ENCODE assay signal across 18 cellular contexts in genomic region chr1:153877112-153877511, GRCh38. TPM values are rescaled to one million over a fixed set of nuclear protein-coding genes. Genes with fewer than 3 reads are reported as not detected.
A peak's percentile ranks its signal among the peaks of the same experiment; 100 is the strongest.
DNase-seq lines count a peak whose midpoint lies in the region; ATAC-seq, FAIRE-seq and TF ChIP-seq lines count a peak whose summit lies in the region.
"Had no signal": no experiment of that assay in that cellular context is flagged by ENCODE, and none has a peak within 500 bp of the region (broad histone marks: within the 10 kb centered on the region; RNA-seq: fewer than 3 reads in every experiment).

No MANE protein-coding gene starts in this region.

- POLR2A ChIA-PET in HepG2 (lab: Yijun Ruan, JAX), result no interaction called here
- POLR2A ChIA-PET in GM12878 (lab: Charles Lee), result interaction anchor here (0.7 to 0.8 kb wide), 2 partner anchors 12 to 30 kb away, joined by 4 to 5 read pairs; no protein-coding TSS in a partner anchor

- H3K27ac ChIP-seq in HepG2 (ENCODE audit: extremely low read length, insufficient read depth, low read length), result no peak overlapping the region
- H3K27ac ChIP-seq in right lobe of liver, result no peak overlapping the region
- 0 out of 2 replicates have a peak overlapping the region, but pooled peaks have one; percentile 55 for H3K27ac ChIP-seq in GM23338 (ENCODE audit: low read depth)
- H3K27ac ChIP-seq in GM12878 (ENCODE audit: control insufficient read depth, insufficient read depth), result no peak overlapping the region
- H3K27ac ChIP-seq: BLaER1 had no signal

- H3K4me1 ChIP-seq in HepG2 (ENCODE audit: insufficient read depth, low read length) (peaks cover 28% of the 10 kb centered on the region), right lobe of liver (no peaks in the 10 kb centered on the region), GM23338 (ENCODE audit: insufficient read depth) (peaks cover 28% of the 10 kb centered on the region), GM12878 (ENCODE audit: control insufficient read depth, insufficient read depth, low read length) (no peaks in the 10 kb centered on the region; the same call in 1 of the 2 replicates)
- H3K4me1 ChIP-seq: Caco-2 had no signal

- H3K9me2 ChIP-seq in GM23338 (ENCODE audit: insufficient read depth), result no peaks in the 10 kb centered on the region

- no peaks in the 10 kb centered on the region for H3K27me3 ChIP-seq in HepG2 (ENCODE audit: control insufficient read depth in 1 of 2, insufficient read depth in 2 of 2, low read length in 2 of 2)
- H3K27me3 ChIP-seq in right lobe of liver, result no peaks in the 10 kb centered on the region
- H3K27me3 ChIP-seq in GM23338 (ENCODE audit: insufficient read depth), result no peaks in the 10 kb centered on the region
- H3K27me3 ChIP-seq in GM12878 (replicated peaks in 1 of 2; ENCODE audit: control insufficient read depth in 2 of 2, insufficient read depth in 2 of 2, low read length in 1 of 2), result no peaks in the 10 kb centered on the region
- H3K27me3 ChIP-seq: BLaER1 had no signal

- TF ChIP-seq CTCF in HepG2 (CRISPR knock-in tag; IDR thresholded peaks at IDR 0.05), result no peak
- no peak for TF ChIP-seq CTCF in right lobe of liver (IDR thresholded peaks at IDR 0.05)
- TF ChIP-seq CTCF in GM23338 (conservative IDR thresholded peaks at IDR 0.05; ENCODE audit: low read depth in 2 of 2), result no peak
- TF ChIP-seq CTCF in GM12878 (IDR thresholded peaks at IDR 0.05 in 2 of 3, conservative IDR thresholded peaks at IDR 0.05 in 1 of 3; ENCODE audit: control insufficient read depth in 2 of 3, extremely low read depth in 1 of 3, insufficient read depth in 1 of 3, low read depth in 3 of 3, low read length in 3 of 3), result no peak
- no peak for TF ChIP-seq CTCF in D721Med (IDR thresholded peaks at IDR 0.05; ENCODE audit: insufficient read depth, missing control alignments)

- peaks cover 46% of the 10 kb centered on the region for H3K79me2 ChIP-seq in HepG2 (ENCODE audit: insufficient read depth, low read length)
- H3K79me2 ChIP-seq in GM23338 (replicated peaks; ENCODE audit: insufficient read depth), result peaks cover 100% of the 10 kb centered on the region
- H3K79me2 ChIP-seq in GM12878 (ENCODE audit: control insufficient read depth, insufficient read depth, low read length), result peaks cover 55% of the 10 kb centered on the region

- peaks cover 6% of the 10 kb centered on the region; the same call in 1 of the 3 replicates for H3K36me3 Mint-ChIP-seq in GM23338 (ENCODE audit: low read depth)
- peaks cover 9% of the 10 kb centered on the region for H3K36me3 Mint-ChIP-seq in memory B cell
- H3K36me3 Mint-ChIP-seq in activated naive CD4-positive, alpha-beta T cell treated with anti-CD3 and anti-CD28 coated beads, Interleukin-2, amount 50 U/mL, for 72 hours, result peaks cover 0 to 6% of the 10 kb centered on the region in 2 donors

- in situ Hi-C loops in HepG2 (cut with HindIII; ENCODE audit: extremely low pct_ligation_motif_present, low pct_unique_long_range_greater_than_20kb) (no loop called here), GM12878 (cut with MboI) (no loop called here)

- SMC1A ChIA-PET in GM12878 (lab: Charles Lee; ENCODE audit: uncharacterized antibody, unreplicated experiment), result no interaction called here

- BruUV-seq in HepG2 (replicated peaks; lab: Mats Ljungman, UMichigan), result no TSS peak
- no TSS peak for BruUV-seq in GM12878 (replicated peaks; lab: Mats Ljungman, UMichigan)

- H3K9me3 ChIP-seq in HepG2 (ENCODE audit: low read length), result no peaks in the 10 kb centered on the region
- no peaks in the 10 kb centered on the region for H3K9me3 ChIP-seq in right lobe of liver
- no peaks in the 10 kb centered on the region for H3K9me3 ChIP-seq in GM12878 (replicated peaks; ENCODE audit: control insufficient read depth, insufficient read depth, low read length)
- H3K9me3 ChIP-seq: BLaER1, Caco-2 had no signal

- H3K36me3 ChIP-seq in HepG2 (replicated peaks in 1 of 2; ENCODE audit: control insufficient read depth in 1 of 2, insufficient read depth in 2 of 2, low read length in 2 of 2) (no peaks in the 10 kb centered on the region; a peak in 1 of 5 replicates), right lobe of liver (no peaks in the 10 kb centered on the region), GM23338 (ENCODE audit: insufficient read depth) (no peaks in the 10 kb centered on the region), GM12878 (ENCODE audit: control insufficient read depth in 2 of 2, insufficient read depth in 2 of 2, low read length in 1 of 2) (peaks cover 3 to 7% of the 10 kb centered on the region in 2 experiments; a peak in 2 of 4 replicates)

- no peak overlapping the region for H3K9ac ChIP-seq in HepG2 (ENCODE audit: insufficient read depth, low read depth, low read length)
- H3K9ac ChIP-seq in GM12878 (ENCODE audit: control insufficient read depth, insufficient read depth, low read length), result no peak overlapping the region
- H3K9ac ChIP-seq: BLaER1 had no signal

- CTCF ChIA-PET in HepG2 (lab: Yijun Ruan, JAX; ENCODE audit: low intra/inter-chr PET ratio, low total read pairs) (no interaction called here), GM12878 (lab: Yijun Ruan, JAX) (interaction anchor here (0.8 to 1.2 kb wide), 2 partner anchors 41 to 80 kb away, joined by 3 read pairs; no protein-coding TSS in a partner anchor)

- H3F3A ChIP-seq in GM23338 (replicated peaks; ENCODE audit: low read depth), result no peaks in the 10 kb centered on the region

- TF ChIP-seq RAD21 in HepG2 (CRISPR knock-in tag; IDR thresholded peaks at IDR 0.05), result no peak
- no peak for TF ChIP-seq RAD21 in GM12878 (IDR thresholded peaks at IDR 0.05; ENCODE audit: insufficient read depth, low read depth, low read length)

- FAIRE-seq in HepG2 (lab: Jason Lieb, UNC) (no peak), GM12878 (lab: Jason Lieb, UNC) (peak; percentile 66), D721Med (lab: Jason Lieb, UNC) (no peak)
- FAIRE-seq: H1 had no signal

- no peak for ATAC-seq in HepG2
- ATAC-seq in right lobe of liver, result no peak
- ATAC-seq in GM23338, result no peak
- no peak for ATAC-seq in GM12878
- ATAC-seq in memory B cell (ENCODE audit: low read depth), result no peak
- ATAC-seq in activated naive CD4-positive, alpha-beta T cell treated with anti-CD3 and anti-CD28 coated beads, Interleukin-2, amount 50 U/mL, for 72 hours, result no peak

- DNase-seq in HepG2 (ENCODE audit: low spot score), result no peak
- DNase-seq in right lobe of liver, result no peak
- DNase-seq in GM23338 (ENCODE audit: low spot score), result no peak
- DNase-seq in GM12878 (ENCODE audit: low read depth, low spot score), result no peak
- no peak for DNase-seq in memory B cell (ENCODE audit: low spot score in 2 of 2)
- DNase-seq in D721Med (ENCODE audit: insufficient read length, low spot score), result no peak
- DNase-seq in activated naive CD4-positive, alpha-beta T cell treated with anti-CD3 and anti-CD28 coated beads, Interleukin-2, amount 50 U/mL, for 72 hours (ENCODE audit: low spot score in 2 of 2), result no peak
- no peak for DNase-seq in globus pallidus (ENCODE audit: low spot score)
- DNase-seq: 8988T, Caco-2, DMS79 treated with DMSO at 0.1 percent for 48 hours, GF-D8, H9, IMR-90, KBM-7 had no signal

- RAD21 ChIA-PET in GM12878 (lab: Charles Lee; ENCODE audit: unreplicated experiment), result no interaction called here

- H3K4me3 Mint-ChIP-seq in GM23338 (no peak overlapping the region), memory B cell (no peak overlapping the region)
- H3K4me3 Mint-ChIP-seq: CD14-positive monocyte, H9 had no signal

- H4K20me1 ChIP-seq in HepG2 (ENCODE audit: insufficient read depth, low read length), result peaks cover 4% of the 10 kb centered on the region; the same call in 1 of the 2 replicates
- peaks cover 71% of the 10 kb centered on the region for H4K20me1 ChIP-seq in GM23338 (replicated peaks; ENCODE audit: insufficient read depth)
- no peaks in the 10 kb centered on the region; the same call in 1 of the 2 replicates for H4K20me1 ChIP-seq in GM12878 (ENCODE audit: control insufficient read depth, insufficient read depth)

- no peak overlapping the region for H3K27ac Mint-ChIP-seq in GM23338
- peak overlapping the region; percentile 74 for H3K27ac Mint-ChIP-seq in memory B cell
- peak overlapping the region in 1 of 2 donors; percentile 44 for H3K27ac Mint-ChIP-seq in activated naive CD4-positive, alpha-beta T cell treated with anti-CD3 and anti-CD28 coated beads, Interleukin-2, amount 50 U/mL, for 72 hours

- intact Hi-C loops in HepG2 (cut with micrococcal nuclease; ENCODE audit: unreplicated experiment), result no loop called here
- intact Hi-C loops in right lobe of liver (cut with DNase I), result no loop called here
- intact Hi-C loops in GM12878 (cut with micrococcal nuclease; ENCODE audit: unreplicated experiment), result no loop called here

- TF ChIP-seq EP300 in HepG2 (IDR thresholded peaks at IDR 0.05; ENCODE audit: low read depth in 2 of 2, low read length in 2 of 2), result no peak
- no peak for TF ChIP-seq EP300 in HepG2 (CRISPR knock-in tag; IDR thresholded peaks at IDR 0.05; ENCODE audit: borderline replicate concordance)
- TF ChIP-seq EP300 in GM12878 (IDR thresholded peaks at IDR 0.05; ENCODE audit: borderline replicate concordance in 1 of 2, control insufficient read depth in 1 of 2, low read depth in 2 of 2, low read length in 2 of 2), result no peak

- H2AFZ ChIP-seq in HepG2 (ENCODE audit: low read length) (no peak overlapping the region), GM23338 (no peak overlapping the region), GM12878 (ENCODE audit: control insufficient read depth, low read depth, low read length) (no peak overlapping the region)

- H3K9me3 Mint-ChIP-seq in GM23338 (no peaks in the 10 kb centered on the region), memory B cell (no peaks in the 10 kb centered on the region)
- no peaks in the 10 kb centered on the region for H3K9me3 Mint-ChIP-seq in activated naive CD4-positive, alpha-beta T cell treated with anti-CD3 and anti-CD28 coated beads, Interleukin-2, amount 50 U/mL, for 72 hours
- H3K9me3 Mint-ChIP-seq: CD14-positive monocyte, H9 had no signal

- H3K4me2 ChIP-seq in HepG2 (ENCODE audit: low read depth, low read length) (no peak overlapping the region), GM23338 (no peak overlapping the region), GM12878 (ENCODE audit: control insufficient read depth, insufficient read depth) (no peak overlapping the region)
- H3K4me2 ChIP-seq: BLaER1 had no signal

- no peak for TF ChIP-seq POLR2A in HepG2 (IDR thresholded peaks at IDR 0.05; ENCODE audit: insufficient read depth in 1 of 2, low read depth in 2 of 2, low read length in 2 of 2)
- TF ChIP-seq POLR2A in right lobe of liver (IDR thresholded peaks at IDR 0.05), result no peak
- no peak for TF ChIP-seq POLR2A in GM12878 (IDR thresholded peaks at IDR 0.05; ENCODE audit: low read depth, low read length)

- H3K27me3 Mint-ChIP-seq in GM23338 (ENCODE audit: insufficient read depth, low read depth, poor library complexity) (peaks cover 2% of the 10 kb centered on the region), memory B cell (no peaks in the 10 kb centered on the region)

- H3K4me1 Mint-ChIP-seq in GM23338, result peaks cover 16% of the 10 kb centered on the region
- peaks cover 24% of the 10 kb centered on the region for H3K4me1 Mint-ChIP-seq in memory B cell

- H3K4me3 ChIP-seq in HepG2 (replicated peaks in 1 of 3; ENCODE audit: insufficient read depth in 1 of 3, low read depth in 2 of 3, low read length in 3 of 3), result no peak overlapping the region
- no peak overlapping the region for H3K4me3 ChIP-seq in right lobe of liver
- no peak overlapping the region for H3K4me3 ChIP-seq in GM23338
- no peak overlapping the region for H3K4me3 ChIP-seq in GM12878
- H3K4me3 ChIP-seq: BLaER1 had no signal

- 95% methylated on average over 1 of the region's 1 CpG for WGBS in HepG2 (ENCODE audit: low lambda C conversion rate)
- 36% methylated on average over 1 of the region's 1 CpG for WGBS in right lobe of liver (ENCODE audit: insufficient coverage, low coverage, low lambda C conversion rate, missing lambda C conversion rate)
- 100% methylated on average over 1 of the region's 1 CpG for WGBS in GM12878 (ENCODE audit: insufficient coverage, insufficient replicate concordance, low lambda C conversion rate, missing lambda C conversion rate)

RNA-seq across cellular contexts. Expression of gene GATAD2B, which starts 45.7 kb away (rescaled TPM):
- total RNA-seq in HepG2 (2016; rRNA removed; fragmentation: Illumina TruSeq; extraction: Trizol), result 3.2 and 5.3 TPM in 2 replicates
- 2.7 and 3.0 TPM in 2 replicates for total RNA-seq in HepG2 (2016; cell fraction: cytosol; rRNA removed; fragmentation: Illumina TruSeq; extraction: Trizol; ENCODE audit: low read depth)
- 2.9 and 4.8 TPM in 2 replicates for total RNA-seq in HepG2 (2016; cell fraction: insoluble cytoplasmic fraction; rRNA removed; fragmentation: Illumina TruSeq; extraction: Trizol)
- 2.6 and 2.9 TPM in 2 replicates for total RNA-seq in HepG2 (2016; cell fraction: membrane; rRNA removed; fragmentation: Illumina TruSeq; extraction: Trizol)
- total RNA-seq in HepG2 (2016; cell fraction: nucleus; rRNA removed; fragmentation: Illumina TruSeq; extraction: Trizol), result 5.6 and 7.4 TPM in 2 replicates
- polyA plus RNA-seq in HepG2 (2011; rRNA removed), result 5.1 and 5.2 TPM in 2 replicates
- 2.3 and 2.4 TPM in 2 replicates for polyA plus RNA-seq in HepG2 (2011; cell fraction: cytosol; rRNA removed)
- 6.7 and 6.9 TPM in 2 replicates for polyA plus RNA-seq in HepG2 (2011; cell fraction: nucleus; rRNA removed)
- 5.4 and 5.6 TPM in 2 replicates for polyA plus RNA-seq in HepG2 (2012)
- 0.17 TPM in 2 replicates for polyA plus RNA-seq in HepG2 (2016; cell fraction: cytosol; fragmentation: Illumina TruSeq; extraction: Trizol; ENCODE audit: low read depth)
- polyA plus RNA-seq in HepG2 (2016; cell fraction: insoluble cytoplasmic fraction; fragmentation: Illumina TruSeq; extraction: Trizol; ENCODE audit: low read depth), result 4.0 and 4.9 TPM in 2 replicates
- polyA plus RNA-seq in HepG2 (2016; cell fraction: membrane; fragmentation: Illumina TruSeq; extraction: Trizol; ENCODE audit: low read depth), result 0.62 and 0.83 TPM in 2 replicates
- 7.9 and 9.9 TPM in 2 replicates for polyA plus RNA-seq in HepG2 (2016; cell fraction: nucleus; fragmentation: Illumina TruSeq; extraction: Trizol; ENCODE audit: insufficient read depth, low read depth)
- polyA minus RNA-seq in HepG2 (2011; rRNA and poly(A)+ RNA removed; ENCODE audit: low replicate concordance), result 8.7 and 32.1 TPM in 2 replicates
- polyA minus RNA-seq in HepG2 (2011; cell fraction: cytosol; rRNA and poly(A)+ RNA removed), result 8.6 and 11.1 TPM in 2 replicates
- polyA minus RNA-seq in HepG2 (2011; cell fraction: nucleus; rRNA and poly(A)+ RNA removed), result 7.9 and 9.0 TPM in 2 replicates
- 10 to 100 TPM in 5 of 6 experiments, 1 to 10 TPM in 1; 9.8 to 20.3 (median 16.8) TPM for total RNA-seq in right lobe of liver
- total RNA-seq in GM23338 (2014; rRNA removed; shearing (Covaris generic)), result 17.3 and 17.8 TPM in 2 replicates
- 4.4 and 5.2 TPM in 2 replicates for polyA plus RNA-seq in GM23338 (2016; fragmentation: Nextera tagmentation; extraction: Ambion mirVana)
- 42.2 and 43.5 TPM in 2 replicates for total RNA-seq in GM12878 (2013; cell fraction: nucleolus; rRNA removed)
- 6.9 and 7.2 TPM in 2 replicates for total RNA-seq in GM12878 (2014; rRNA removed)
- total RNA-seq in GM12878 (2014; rRNA removed; fragmentation: Illumina TruSeq; extraction: Trizol), result 8.3 and 8.8 TPM in 2 replicates
- total RNA-seq in GM12878 (2021), result 63.1 and 64.6 TPM in 2 replicates
- 8.1 TPM for polyA plus RNA-seq in GM12878 (2011; ENCODE audit: low read depth)
- polyA plus RNA-seq in GM12878 (2011; rRNA removed), result 7.3 and 10.8 TPM in 2 replicates
- polyA plus RNA-seq in GM12878 (2011; cell fraction: cytosol; rRNA removed), result 9.8 and 17.2 TPM in 2 replicates
- 15.9 and 16.1 TPM in 2 replicates for polyA plus RNA-seq in GM12878 (2011; cell fraction: nucleus; rRNA removed)
- 11.1 and 15.1 TPM in 2 replicates for polyA plus RNA-seq in GM12878 (2012)
- 17.6 and 21.2 TPM in 2 replicates for polyA plus RNA-seq in GM12878 (2014; fragmentation: Illumina TruSeq; extraction: Trizol)
- 1 to 10 TPM; 2.4 to 8.7 TPM for polyA plus RNA-seq in GM12878 (2014; fragmentation: Nextera tagmentation; extraction: Ambion mirVana)
- polyA plus RNA-seq in GM12878 (2014; rRNA removed), result 10.1 and 11.3 TPM in 2 replicates
- 1 to 10 TPM; 6.4 to 6.6 TPM for polyA plus RNA-seq in GM12878 (2016; fragmentation: Nextera tagmentation; extraction: Ambion mirVana)
- 21.0 and 24.2 TPM in 2 replicates for polyA minus RNA-seq in GM12878 (2011; rRNA and poly(A)+ RNA removed)
- 24.1 and 25.2 TPM in 2 replicates for polyA minus RNA-seq in GM12878 (2011; cell fraction: cytosol; rRNA and poly(A)+ RNA removed)
- 7.4 and 10.2 TPM in 2 replicates for polyA minus RNA-seq in GM12878 (2011; cell fraction: nucleus; rRNA and poly(A)+ RNA removed)
- total RNA-seq in activated naive CD4-positive, alpha-beta T cell treated with anti-CD3 and anti-CD28 coated beads, Interleukin-2, amount 50 U/mL, for 72 hours, result 100 to 1,000 TPM in 1 of 2 donors, 10 to 100 TPM in 1; 58.7 to 102 TPM
